29 cellular contexts compared by ENCODE assay signal in genomic region chr20:61872371-61872900, GRCh38.
"Had no signal": no experiment of that assay in that cellular context is flagged by ENCODE, and none has a peak within 500 bp of the region (broad histone marks: within the 10 kb centered on the region; RNA-seq: fewer than 3 reads in every experiment).

No MANE protein-coding gene starts in this region.

- H3K27ac Mint-ChIP-seq: naive B cell; naive thymus-derived CD8-positive, alpha-beta T cell; natural killer cell treated with Interleukin-12 subunit alpha and Interleukin-12 subunit beta and Interleukin-15 and Interleukin-18, amount 100 ng/mL, for 72 hours; nephron progenitor cell; progenitor cell of endocrine pancreas; stimulated activated naive B cell treated with anti-CD40 and anti-IgM and Interleukin-4, amounts not matched to agents 10 μg/mL and 1 μg/mL and 100 μg/mL, for 72 hours; stimulated activated naive CD8-positive, alpha-beta T cell treated with anti-CD3 and anti-CD28 coated beads, Interleukin-15, Interleukin-2, amounts not matched to agents 100 ng/mL and 50 ng/mL, for 24 hours had no signal

- H3K4me2 ChIP-seq: smooth muscle cell had no signal

- H3K4me3 Mint-ChIP-seq: naive B cell; naive thymus-derived CD8-positive, alpha-beta T cell; natural killer cell treated with Interleukin-12 subunit alpha and Interleukin-12 subunit beta and Interleukin-15 and Interleukin-18, amount 100 ng/mL, for 72 hours; nephron progenitor cell; neural crest cell; stimulated activated naive B cell treated with anti-CD40 and anti-IgM and Interleukin-4, amounts not matched to agents 10 μg/mL and 1 μg/mL and 100 μg/mL, for 72 hours; stimulated activated naive CD8-positive, alpha-beta T cell treated with anti-CD3 and anti-CD28 coated beads, Interleukin-15, Interleukin-2, amounts not matched to agents 100 ng/mL and 50 ng/mL, for 24 hours had no signal

- H3K4me1 ChIP-seq: parathyroid adenoma, psoas muscle, spleen, stomach, thyroid gland, tibial nerve, upper lobe of left lung, vagina had no signal

- H3K9me3 ChIP-seq: ovary, psoas muscle, thoracic aorta, thyroid gland, upper lobe of left lung, vagina had no signal

- H3K36me3 ChIP-seq: ovary, spleen, stomach, thoracic aorta, thyroid gland, tibial nerve, upper lobe of left lung, vagina had no signal

- H3K9ac ChIP-seq: parathyroid adenoma had no signal

- H3K27ac ChIP-seq: ovary, parathyroid adenoma, psoas muscle, skin epidermis, spleen, stomach, thoracic aorta, thyroid gland, tibial nerve, upper lobe of left lung, vagina had no signal

- DNase-seq: naive B cell; naive thymus-derived CD8-positive, alpha-beta T cell; nephron progenitor cell; occipital lobe; ovary; psoas muscle; spleen; stimulated activated CD4-positive, alpha-beta T cell treated with anti-CD3 and anti-CD28 coated beads, Interleukin-12 subunit alpha, Interleukin-12 subunit beta, amount 100 ng/mL, for 4 hours; stimulated activated CD4-positive, alpha-beta T cell treated with anti-CD3 and anti-CD28 coated beads, Interleukin-1b, Interleukin-23, amount 100 ng/mL, for 48 hours; stimulated activated CD4-positive, alpha-beta T cell treated with anti-CD3 and anti-CD28 coated beads, Interleukin-4, amount 100 ng/mL, for 1 hour; stimulated activated CD4-positive, alpha-beta T cell treated with anti-CD3 and anti-CD28 coated beads, Interleukin-4, amount 100 ng/mL, for 4 hours; stimulated activated CD8-positive, alpha-beta memory T cell treated with anti-CD3 and anti-CD28 coated beads, Interleukin-4, amount 100 ng/mL, for 48 hours; stimulated activated naive B cell treated with anti-CD40 and anti-IgM and Interleukin-4, amounts not matched to agents 10 μg/mL and 1 μg/mL and 100 μg/mL, for 72 hours; stimulated activated naive CD4-positive, alpha-beta T cell treated with Interleukin-2 at 50 U/mL for 16 hours; stomach; thyroid gland; trophoblast cell had no signal

- ATAC-seq: naive thymus-derived CD8-positive, alpha-beta T cell; natural killer cell treated with Interleukin-12 subunit alpha and Interleukin-12 subunit beta and Interleukin-15 and Interleukin-18, amount 100 ng/mL, for 72 hours; psoas muscle; sciatic nerve; stimulated activated naive B cell treated with anti-CD40 and anti-IgM and Interleukin-4, amounts not matched to agents 10 μg/mL and 1 μg/mL and 100 μg/mL, for 72 hours had no signal

- H3K27me3 ChIP-seq: ovary, thyroid gland, tibial nerve, upper lobe of left lung, vagina had no signal

- H3K4me3 ChIP-seq: ovary, psoas muscle, skin epidermis, smooth muscle cell, spleen, stomach, thoracic aorta, thyroid gland, tibial nerve, upper lobe of left lung, vagina had no signal

- H2AFZ ChIP-seq: parathyroid adenoma had no signal

- H3K79me2 ChIP-seq: parathyroid adenoma had no signal

- H3K36me3 Mint-ChIP-seq: naive B cell; naive thymus-derived CD8-positive, alpha-beta T cell; natural killer cell treated with Interleukin-12 subunit alpha and Interleukin-12 subunit beta and Interleukin-15 and Interleukin-18, amount 100 ng/mL, for 72 hours; stimulated activated naive B cell treated with anti-CD40 and anti-IgM and Interleukin-4, amounts not matched to agents 10 μg/mL and 1 μg/mL and 100 μg/mL, for 72 hours had no signal

- H3K4me1 Mint-ChIP-seq: naive B cell; naive thymus-derived CD8-positive, alpha-beta T cell; nephron progenitor cell; neural crest cell; stimulated activated naive B cell treated with anti-CD40 and anti-IgM and Interleukin-4, amounts not matched to agents 10 μg/mL and 1 μg/mL and 100 μg/mL, for 72 hours had no signal

- H3K9me3 Mint-ChIP-seq: naive B cell; naive thymus-derived CD8-positive, alpha-beta T cell; natural killer cell treated with Interleukin-12 subunit alpha and Interleukin-12 subunit beta and Interleukin-15 and Interleukin-18, amount 100 ng/mL, for 72 hours; stimulated activated naive B cell treated with anti-CD40 and anti-IgM and Interleukin-4, amounts not matched to agents 10 μg/mL and 1 μg/mL and 100 μg/mL, for 72 hours; stimulated activated naive CD8-positive, alpha-beta T cell treated with anti-CD3 and anti-CD28 coated beads, Interleukin-15, Interleukin-2, amounts not matched to agents 100 ng/mL and 50 ng/mL, for 24 hours had no signal

- H3K27me3 Mint-ChIP-seq: naive B cell; natural killer cell treated with Interleukin-12 subunit alpha and Interleukin-12 subunit beta and Interleukin-15 and Interleukin-18, amount 100 ng/mL, for 72 hours; stimulated activated naive B cell treated with anti-CD40 and anti-IgM and Interleukin-4, amounts not matched to agents 10 μg/mL and 1 μg/mL and 100 μg/mL, for 72 hours; stimulated activated naive CD8-positive, alpha-beta T cell treated with anti-CD3 and anti-CD28 coated beads, Interleukin-15, Interleukin-2, amounts not matched to agents 100 ng/mL and 50 ng/mL, for 24 hours had no signal
